ENCODE assay signal across 8 cellular contexts in genomic region chr11:117178210-117179034, GRCh38. TPM values are rescaled to one million over a fixed set of nuclear protein-coding genes. Genes with fewer than 3 reads are reported as not detected.
A peak's percentile ranks its signal among the peaks of the same experiment; 100 is the strongest.
DNase-seq lines count a peak whose midpoint lies in the region; ATAC-seq, FAIRE-seq and TF ChIP-seq lines count a peak whose summit lies in the region.

SIDT2 (plus strand) TSS chr11:117178743; CDS start chr11:117179264, 521 bp downstream.

- WGBS in heart right ventricle, 2 donors = 1 to 2% methylated on average over 51 of the region's 51 CpGs
- WGBS in upper lobe of left lung, 2 donors = 0 to 3% methylated on average over 28 to 51 of the region's 51 CpGs

- no peaks in the 10 kb centered on the region for H3K27me3 ChIP-seq in heart right ventricle
- H3K27me3 ChIP-seq in upper lobe of left lung = no peaks in the 10 kb centered on the region

- ATAC-seq in HG02870 (IDR thresholded peaks at IDR 0.05; ENCODE audit: unreplicated experiment) = peak; percentile 92
- peak; percentile 93 to 97 (median 96) for ATAC-seq in heart right ventricle
- peak; percentile 96 to 97 for ATAC-seq in upper lobe of left lung (ENCODE audit: low FRiP score in 2 of 2)

- peak; percentile 99 for FAIRE-seq in GM12892 (lab: Jason Lieb, UNC)

- H3K4me1 ChIP-seq in heart right ventricle = peaks cover 14 to 41% (median 32%) of the 10 kb centered on the region in 9 donors
- peaks cover 20 to 33% (median 30%) of the 10 kb centered on the region in 4 donors for H3K4me1 ChIP-seq in upper lobe of left lung

- H3K9me3 ChIP-seq in heart right ventricle (no peaks in the 10 kb centered on the region), upper lobe of left lung (no peaks in the 10 kb centered on the region)

- TF ChIP-seq EP300 in upper lobe of left lung (IDR thresholded peaks at IDR 0.05) = peak in 1 of 4 donors; percentile 80

- intact Hi-C loops in T-helper 1 cell treated with Interleukin-12 subunit alpha and Interleukin-12 subunit beta and Interleukin-4 antibody, amounts not matched to agents 30 ng/mL and 1 ng/mL, for 36 hours (cut with micrococcal nuclease) = loop anchor here (1.0 kb wide), 7 partner anchors 34 to 405 kb away; partner anchors contain the start of genes PAFAH1B2 and ZPR1
- intact Hi-C loops in heart right ventricle (cut with DNase I) (loop anchor here in 4 of 10 donors (2.0 to 5.0 kb wide), 5 partner anchors 30 to 44 kb away; partner anchors contain the start of gene PAFAH1B2 (in 1 of the 4)), posterior cingulate gyrus (cut with DNase I) (loop anchor here (5.0 kb wide), 1 partner anchor 36 kb away; the partner anchor contains the start of gene PAFAH1B2)

- TF ChIP-seq CTCF in heart right ventricle (IDR thresholded peaks at IDR 0.05) (peak in 1 of 9 donors; percentile 5), upper lobe of left lung (IDR thresholded peaks at IDR 0.05) (peak in 1 of 6 experiments; percentile 56)

- DNase-seq in GM12892 (ENCODE audit: insufficient read length) = peak; percentile 87
- peak; percentile 76 for DNase-seq in NCI-H146 treated with DMSO at 0.1 percent for 48 hours (lab: John Stamatoyannopoulos, UW; ENCODE audit: unreplicated experiment)
- DNase-seq in amniotic epithelial cell (ENCODE audit: low read depth) = peak; percentile 91
- peak; percentile 94 to 96 for DNase-seq in heart right ventricle
- DNase-seq in posterior cingulate gyrus = peak; percentile 91 to 99 (median 96)
- DNase-seq in upper lobe of left lung = peak; percentile 96 to 97

- peak; percentile 72 for TF ChIP-seq POLR2A in GM12892 (IDR thresholded peaks at IDR 0.05; ENCODE audit: low read depth, low read length)
- peak in 2 of 4 donors; percentile 89 to 95 for TF ChIP-seq POLR2A in upper lobe of left lung (IDR thresholded peaks at IDR 0.05)

- H3K4me3 ChIP-seq in heart right ventricle (peak within 1 kb of the TSS; percentile 80 to 100 (median 89)), upper lobe of left lung (peak within 1 kb of the TSS; percentile 80 to 98 (median 90))

- H3K36me3 ChIP-seq in heart right ventricle = peaks cover 0 to 21% (median 16%) of the 10 kb centered on the region in 9 donors
- peaks cover 0 to 16% (median 12%) of the 10 kb centered on the region in 4 donors for H3K36me3 ChIP-seq in upper lobe of left lung

- peak within 1 kb of the TSS; percentile 81 to 98 (median 96) for H3K27ac ChIP-seq in heart right ventricle
- H3K27ac ChIP-seq in upper lobe of left lung = peak within 1 kb of the TSS; percentile 85 to 99 (median 96)

RNA-seq across cellular contexts. Expression of gene SIDT2, which starts in this region (rescaled TPM):
- polyA plus RNA-seq in GM12892 (2012; ENCODE audit: missing spikeins) = 13.6 TPM
- 29.2 and 31.8 TPM in 2 replicates for total RNA-seq in T-helper 1 cell treated with Interleukin-12 subunit alpha and Interleukin-12 subunit beta and Interleukin-4 antibody, amounts not matched to agents 30 ng/mL and 1 ng/mL, for 36 hours
- total RNA-seq in heart right ventricle (10 to 100 TPM; 16.2 to 33.6 (median 22.0) TPM), upper lobe of left lung (100 to 1,000 TPM in 4 of 6 donors, 10 to 100 TPM in 2; 62.8 to 287 (median 153) TPM)
- polyA plus RNA-seq in heart right ventricle = 10 to 100 TPM; 13.0 to 28.1 TPM

Comparison
In these comparisons a context has a peak if more than half of its experiments do, and no peak if none do; other contexts are left out.
1. Peak in every context shown above with its lines: DNase-seq, ATAC-seq, H3K4me3 ChIP-seq and H3K27ac ChIP-seq.